In genomic region chr17:77147357-77147801, GRCh38 we compare ENCODE assay signal across 9 cellular contexts. TPM values are rescaled to one million over a fixed set of nuclear protein-coding genes. Genes with fewer than 3 reads are reported as not detected.
A peak's percentile ranks its signal among the peaks of the same experiment; 100 is the strongest.
DNase-seq lines count a peak whose midpoint lies in the region; ATAC-seq and TF ChIP-seq lines count a peak whose summit lies in the region.
"Had no signal": no experiment of that assay in that cellular context is flagged by ENCODE, and none has a peak within 500 bp of the region (broad histone marks: within the 10 kb centered on the region; RNA-seq: fewer than 3 reads in every experiment).

No MANE protein-coding gene starts in this region.

- peak overlapping the region; percentile 20 for H3K27ac Mint-ChIP-seq in activated CD4-positive, alpha-beta memory T cell treated with anti-CD3 and anti-CD28 coated beads for 36 hours
- H3K27ac Mint-ChIP-seq in activated CD4-positive, alpha-beta memory T cell treated with anti-CD3 and anti-CD28 coated beads, Interleukin-2, amount 10 ng/mL, durations not matched to agents 7 days and 5 days, result no peak overlapping the region

- CTCF ChIA-PET in activated CD4-positive, alpha-beta memory T cell treated with anti-CD3 and anti-CD28 coated beads for 36 hours (lab: Charles Lee), result no interaction called here
- CTCF ChIA-PET in activated CD4-positive, alpha-beta memory T cell treated with anti-CD3 and anti-CD28 coated beads, Interleukin-2, amount 10 ng/mL, durations not matched to agents 7 days and 5 days (lab: Charles Lee), result interaction anchor here (0.7 kb wide), 1 partner anchor 60 kb away, joined by 3 read pairs; no protein-coding TSS in a partner anchor

- H3K9me3 ChIP-seq in colonic mucosa, result no peaks in the 10 kb centered on the region

- H3K9ac ChIP-seq in colonic mucosa (ENCODE audit: low read depth in 2 of 2, low read length in 2 of 2), result peak overlapping the region in 1 of 2 donors; percentile 13

- H3K36me3 Mint-ChIP-seq in activated CD4-positive, alpha-beta memory T cell treated with anti-CD3 and anti-CD28 coated beads for 36 hours, result peaks cover 39% of the 10 kb centered on the region
- H3K36me3 Mint-ChIP-seq in activated CD4-positive, alpha-beta memory T cell treated with anti-CD3 and anti-CD28 coated beads, Interleukin-2, amount 10 ng/mL, durations not matched to agents 7 days and 5 days (ENCODE audit: low read depth), result peaks cover 83% of the 10 kb centered on the region

- no peaks in the 10 kb centered on the region for H3K27me3 ChIP-seq in colonic mucosa

- peaks cover 12% of the 10 kb centered on the region for H3K4me1 ChIP-seq in colonic mucosa

- peak overlapping the region; percentile 54 for H3K27ac ChIP-seq in substantia nigra (ENCODE audit: low read depth, low read length, poor library complexity, severe bottlenecking)
- H3K27ac ChIP-seq in colonic mucosa, result no peak overlapping the region

- no peak overlapping the region for H3K4me3 Mint-ChIP-seq in activated CD4-positive, alpha-beta memory T cell treated with anti-CD3 and anti-CD28 coated beads for 36 hours
- H3K4me3 Mint-ChIP-seq in activated CD4-positive, alpha-beta memory T cell treated with anti-CD3 and anti-CD28 coated beads, Interleukin-2, amount 10 ng/mL, durations not matched to agents 7 days and 5 days, result no peak overlapping the region

- ATAC-seq in HG03064 (IDR thresholded peaks at IDR 0.05; ENCODE audit: low read depth, unreplicated experiment) (peak; percentile 50), omental fat pad (ENCODE audit: low FRiP score) (no peak)

- no peaks in the 10 kb centered on the region for H3K36me3 ChIP-seq in colonic mucosa

- H3K9me3 Mint-ChIP-seq in activated CD4-positive, alpha-beta memory T cell treated with anti-CD3 and anti-CD28 coated beads for 36 hours, result no peaks in the 10 kb centered on the region
- H3K9me3 Mint-ChIP-seq in activated CD4-positive, alpha-beta memory T cell treated with anti-CD3 and anti-CD28 coated beads, Interleukin-2, amount 10 ng/mL, durations not matched to agents 7 days and 5 days, result no peaks in the 10 kb centered on the region

- POLR2A ChIA-PET in activated CD4-positive, alpha-beta memory T cell treated with anti-CD3 and anti-CD28 coated beads for 36 hours (lab: Charles Lee), result no interaction called here
- POLR2A ChIA-PET in activated CD4-positive, alpha-beta memory T cell treated with anti-CD3 and anti-CD28 coated beads, Interleukin-2, amount 10 ng/mL, durations not matched to agents 7 days and 5 days (lab: Charles Lee), result no interaction called here

- no peak for TF ChIP-seq CTCF in epithelial cell of proximal tubule (conservative IDR thresholded peaks at IDR 0.05; ENCODE audit: low read depth, low read length)
- no peak for TF ChIP-seq CTCF in colonic mucosa (IDR thresholded peaks at IDR 0.05)
- TF ChIP-seq CTCF in omental fat pad (IDR thresholded peaks at IDR 0.05), result no peak

- H3K27me3 Mint-ChIP-seq in activated CD4-positive, alpha-beta memory T cell treated with anti-CD3 and anti-CD28 coated beads for 36 hours, result no peaks in the 10 kb centered on the region
- H3K27me3 Mint-ChIP-seq in activated CD4-positive, alpha-beta memory T cell treated with anti-CD3 and anti-CD28 coated beads, Interleukin-2, amount 10 ng/mL, durations not matched to agents 7 days and 5 days, result no peaks in the 10 kb centered on the region

- H3K4me3 ChIP-seq in epithelial cell of proximal tubule (ENCODE audit: low read depth, low read length) (peak overlapping the region; percentile 27), colonic mucosa (no peak overlapping the region)

- peak; percentile 30 for DNase-seq in activated CD4-positive, alpha-beta memory T cell treated with anti-CD3 and anti-CD28 coated beads for 36 hours
- DNase-seq in activated CD4-positive, alpha-beta memory T cell treated with anti-CD3 and anti-CD28 coated beads, Interleukin-2, amount 10 ng/mL, durations not matched to agents 7 days and 5 days, result no peak
- no peak for DNase-seq in epithelial cell of proximal tubule (ENCODE audit: low read depth)
- no peak for DNase-seq in substantia nigra (lab: John Stamatoyannopoulos, UW)
- DNase-seq in NCI-H524 treated with DMSO at 0.1 percent for 48 hours (lab: John Stamatoyannopoulos, UW), result no peak
- no peak for DNase-seq in colonic mucosa
- no peak for DNase-seq in omental fat pad (ENCODE audit: low spot score)
- DNase-seq: NCI-H510A had no signal

- peaks cover 57% of the 10 kb centered on the region for H3K4me1 Mint-ChIP-seq in activated CD4-positive, alpha-beta memory T cell treated with anti-CD3 and anti-CD28 coated beads for 36 hours (ENCODE audit: low read depth)
- peaks cover 63% of the 10 kb centered on the region for H3K4me1 Mint-ChIP-seq in activated CD4-positive, alpha-beta memory T cell treated with anti-CD3 and anti-CD28 coated beads, Interleukin-2, amount 10 ng/mL, durations not matched to agents 7 days and 5 days

- intact Hi-C loops in activated CD4-positive, alpha-beta memory T cell treated with anti-CD3 and anti-CD28 coated beads for 36 hours (cut with micrococcal nuclease), result no loop called here
- intact Hi-C loops in colonic mucosa (cut with DNase I), result no loop called here

RNA-seq across cellular contexts. Expression of gene SEC14L1, which starts 6.6 kb away (rescaled TPM):
- 10 to 100 TPM; 68.1 to 68.5 TPM for total RNA-seq in activated CD4-positive, alpha-beta memory T cell treated with anti-CD3 and anti-CD28 coated beads for 36 hours
- 10 to 100 TPM; 77.2 to 82.2 TPM for total RNA-seq in activated CD4-positive, alpha-beta memory T cell treated with anti-CD3 and anti-CD28 coated beads, Interleukin-2, amount 10 ng/mL, durations not matched to agents 7 days and 5 days
- total RNA-seq in epithelial cell of proximal tubule, result 44.3 and 74.4 TPM in 2 replicates
- total RNA-seq in colonic mucosa, result 10 to 100 TPM; 31.0 to 38.8 TPM
- 100 to 1,000 TPM in 3 of 4 donors, 10 to 100 TPM in 1; 72.8 to 330 (median 113) TPM for total RNA-seq in omental fat pad
